ENCODE assay signal across 2 cellular contexts in the genomic region with DNA sequence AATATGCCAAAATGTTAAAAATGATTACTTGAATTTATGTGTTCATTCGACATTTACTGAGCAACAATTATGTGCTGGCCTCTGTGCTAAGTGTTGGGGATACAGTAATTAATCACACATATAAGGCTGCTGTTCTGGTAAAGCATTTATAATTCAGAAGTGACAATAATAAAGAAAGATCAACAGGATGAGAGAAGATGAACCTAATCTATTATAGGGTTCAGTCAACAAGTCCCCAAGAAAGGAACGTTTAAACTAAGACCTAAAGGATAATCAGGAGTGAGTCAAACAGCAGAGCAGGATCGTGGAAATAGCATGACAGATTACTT.
TF ChIP-seq lines count a peak whose summit lies in the region.

No MANE protein-coding gene starts in this region.

TF ChIP-seq in IMR-90, 13 proteins besides CTCF, POLR2A, EP300 and RAD21:
- no peak for TF ChIP-seq SMC3 (IDR thresholded peaks at IDR 0.05; ENCODE audit: low read depth, low read length)

TF ChIP-seq in K562, 482 proteins besides CTCF, POLR2A, EP300 and RAD21:
- TF ChIP-seq MEF2D (tag; conservative IDR thresholded peaks at IDR 0.05; ENCODE audit: low read depth), result no peak
- no peak for TF ChIP-seq ZBTB7A (IDR thresholded peaks at IDR 0.05; ENCODE audit: borderline replicate concordance, control insufficient read depth, low read depth, low read length)
- TF ChIP-seq MECOM (CRISPR knock-in tag; IDR thresholded peaks at IDR 0.05), result no peak
- no peak for TF ChIP-seq JUND (IDR thresholded peaks at IDR 0.05; ENCODE audit: borderline replicate concordance, low read depth, low read length)
- 0 out of 3 replicates have a peak, but pooled peaks have one; percentile 3 for TF ChIP-seq JUND (tag; IDR thresholded peaks at IDR 0.05; ENCODE audit: borderline replicate concordance, low read depth, low read length)
- no peak for TF ChIP-seq RAD51 (IDR thresholded peaks at IDR 0.05; ENCODE audit: borderline replicate concordance, low read depth)
- TF ChIP-seq, protein P1, sequence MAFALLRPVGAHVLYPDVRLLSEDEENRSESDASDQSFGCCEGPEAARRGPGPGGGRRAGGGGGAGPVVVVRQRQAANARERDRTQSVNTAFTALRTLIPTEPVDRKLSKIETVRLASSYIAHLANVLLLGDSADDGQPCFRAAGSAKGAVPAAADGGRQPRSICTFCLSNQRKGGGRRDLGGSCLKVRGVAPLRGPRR (CRISPR knock-in tag; IDR thresholded peaks at IDR 0.05), result no peak
- no peak for TF ChIP-seq ATF7 (IDR thresholded peaks at IDR 0.05)
- TF ChIP-seq NR1H2 (CRISPR knock-in tag; IDR thresholded peaks at IDR 0.05), result no peak
